17 cellular contexts compared by ENCODE assay signal in genomic region chr4:100682477-100683218, GRCh38.
DNase-seq lines count a peak whose midpoint lies in the region; ATAC-seq, FAIRE-seq and TF ChIP-seq lines count a peak whose summit lies in the region.
"Had no signal": no experiment of that assay in that cellular context is flagged by ENCODE, and none has a peak within 500 bp of the region (broad histone marks: within the 10 kb centered on the region; RNA-seq: fewer than 3 reads in every experiment).

No MANE protein-coding gene starts in this region.

- BruUV-seq in HepG2 (replicated peaks; lab: Mats Ljungman, UMichigan) = no TSS peak

- TF ChIP-seq EP300 in HepG2 (IDR thresholded peaks at IDR 0.05; ENCODE audit: low read depth in 2 of 2, low read length in 2 of 2) (no peak), HepG2 (CRISPR knock-in tag; IDR thresholded peaks at IDR 0.05; ENCODE audit: borderline replicate concordance) (no peak)

- H3K36me3 Mint-ChIP-seq in neural progenitor cell = no peaks in the 10 kb centered on the region
- H3K36me3 Mint-ChIP-seq: CD14-positive monocyte; CD4-positive, alpha-beta memory T cell had no signal

- no peaks in the 10 kb centered on the region for H3K79me2 ChIP-seq in HepG2 (ENCODE audit: insufficient read depth, low read length)
- H3K79me2 ChIP-seq in neural progenitor cell (ENCODE audit: low read depth) = no peaks in the 10 kb centered on the region
- no peaks in the 10 kb centered on the region for H3K79me2 ChIP-seq in Karpas-422 (ENCODE audit: low read length)

- H3K9me3 Mint-ChIP-seq in neural progenitor cell = no peaks in the 10 kb centered on the region

- H3K9me3 ChIP-seq in HepG2 (ENCODE audit: low read length) = no peaks in the 10 kb centered on the region
- H3K9me3 ChIP-seq in right lobe of liver = no peaks in the 10 kb centered on the region
- H3K9me3 ChIP-seq in neural progenitor cell (ENCODE audit: low read depth) = no peaks in the 10 kb centered on the region
- no peaks in the 10 kb centered on the region for H3K9me3 ChIP-seq in Karpas-422 (ENCODE audit: low read length)
- H3K9me3 ChIP-seq in MG63 = no peaks in the 10 kb centered on the region
- H3K9me3 ChIP-seq: BLaER1, HAP-1 had no signal

- H3F3A ChIP-seq in neural progenitor cell (ENCODE audit: low read depth) = no peaks in the 10 kb centered on the region

- POLR2A ChIA-PET in HepG2 (lab: Yijun Ruan, JAX) = no interaction called here

- H3K4me3 ChIP-seq in HepG2 (replicated peaks in 1 of 3; ENCODE audit: insufficient read depth in 1 of 3, low read depth in 2 of 3, low read length in 3 of 3) = no peak overlapping the region
- H3K4me3 ChIP-seq in right lobe of liver = no peak overlapping the region
- no peak overlapping the region for H3K4me3 ChIP-seq in neural progenitor cell
- no peak overlapping the region for H3K4me3 ChIP-seq in Karpas-422 (ENCODE audit: low read length)
- no peak overlapping the region for H3K4me3 ChIP-seq in MG63
- H3K4me3 ChIP-seq: BLaER1, GM12878, HAP-1 had no signal

- no peaks in the 10 kb centered on the region for H3K9me2 ChIP-seq in Karpas-422 (replicated peaks; ENCODE audit: insufficient read depth, low read length)

- H3K4me1 ChIP-seq in HepG2 (ENCODE audit: insufficient read depth, low read length) (no peaks in the 10 kb centered on the region), right lobe of liver (no peaks in the 10 kb centered on the region), neural progenitor cell (no peaks in the 10 kb centered on the region), Karpas-422 (ENCODE audit: low read length) (no peaks in the 10 kb centered on the region)
- H3K4me1 ChIP-seq: BLaER1, HAP-1 had no signal

- DNase-seq in HepG2 (ENCODE audit: low spot score) (no peak), right lobe of liver (no peak), UCSD-AML1 (lab: John Stamatoyannopoulos, UW; ENCODE audit: unreplicated experiment) (peak; percentile 9), neural progenitor cell (ENCODE audit: low spot score) (no peak), HUDEP-2 (lab: John Stamatoyannopoulos, UW; ENCODE audit: unreplicated experiment in 76 of 76) (no peak), T-helper 9 cell (no peak), Karpas-422 (no peak), MG63 (no peak)
- DNase-seq: CD4-positive, alpha-beta memory T cell; DMS79 treated with DMSO at 0.1 percent for 48 hours; IMR-90 had no signal

- H3K4me2 ChIP-seq in HepG2 (ENCODE audit: low read depth, low read length) (no peak overlapping the region), neural progenitor cell (no peak overlapping the region), Karpas-422 (ENCODE audit: low read depth, low read length, poor library complexity, severe bottlenecking) (no peak overlapping the region)
- H3K4me2 ChIP-seq: BLaER1 had no signal

- in situ Hi-C loops in HepG2 (cut with HindIII; ENCODE audit: extremely low pct_ligation_motif_present, low pct_unique_long_range_greater_than_20kb) = no loop called here

- WGBS in HepG2 (ENCODE audit: low lambda C conversion rate) = 35% methylated on average over 7 of the region's 12 CpGs
- 72% methylated on average over 8 of the region's 12 CpGs for WGBS in right lobe of liver (ENCODE audit: insufficient coverage, low coverage, low lambda C conversion rate, missing lambda C conversion rate)

- H4K20me1 ChIP-seq in HepG2 (ENCODE audit: insufficient read depth, low read length) = no peaks in the 10 kb centered on the region
- no peaks in the 10 kb centered on the region for H4K20me1 ChIP-seq in neural progenitor cell (ENCODE audit: low read depth)
- H4K20me1 ChIP-seq in Karpas-422 (ENCODE audit: insufficient read depth, low read depth, low read length) = no peaks in the 10 kb centered on the region
- H4K20me1 ChIP-seq: BLaER1 had no signal

- ATAC-seq in HepG2 (peak; percentile 36; the same call in 1 of the 3 replicates), right lobe of liver (no peak)
- ATAC-seq: GM12878 had no signal

- no peak for TF ChIP-seq RAD21 in HepG2 (CRISPR knock-in tag; IDR thresholded peaks at IDR 0.05)

- no peaks in the 10 kb centered on the region for H3K36me3 ChIP-seq in HepG2 (replicated peaks in 1 of 2; ENCODE audit: control insufficient read depth in 1 of 2, insufficient read depth in 2 of 2, low read length in 2 of 2)
- no peaks in the 10 kb centered on the region for H3K36me3 ChIP-seq in right lobe of liver
- no peaks in the 10 kb centered on the region for H3K36me3 ChIP-seq in neural progenitor cell
- no peaks in the 10 kb centered on the region for H3K36me3 ChIP-seq in Karpas-422 (ENCODE audit: insufficient read depth, low read length)
- H3K36me3 ChIP-seq in MG63 = no peaks in the 10 kb centered on the region
- H3K36me3 ChIP-seq: BLaER1, HAP-1 had no signal

- H3K9ac ChIP-seq in HepG2 (ENCODE audit: insufficient read depth, low read depth, low read length) (no peak overlapping the region), neural progenitor cell (no peak overlapping the region), Karpas-422 (ENCODE audit: low read length) (no peak overlapping the region)
- H3K9ac ChIP-seq: BLaER1 had no signal

- CTCF ChIA-PET in HepG2 (lab: Yijun Ruan, JAX; ENCODE audit: low intra/inter-chr PET ratio, low total read pairs) = no interaction called here

- TF ChIP-seq POLR2A in HepG2 (IDR thresholded peaks at IDR 0.05; ENCODE audit: insufficient read depth in 1 of 2, low read depth in 2 of 2, low read length in 2 of 2) (no peak), right lobe of liver (IDR thresholded peaks at IDR 0.05) (no peak)

- H3K27ac ChIP-seq in HepG2 (ENCODE audit: extremely low read length, insufficient read depth, low read length) (no peak overlapping the region), right lobe of liver (no peak overlapping the region), neural progenitor cell (no peak overlapping the region), Karpas-422 (ENCODE audit: low read length) (no peak overlapping the region)
- H3K27ac ChIP-seq: 22Rv1, BLaER1 had no signal

- FAIRE-seq in HepG2 (lab: Jason Lieb, UNC) = no peak
- FAIRE-seq: GM12878, H1 had no signal

- no peak overlapping the region for H3K4me3 Mint-ChIP-seq in neural progenitor cell
- H3K4me3 Mint-ChIP-seq: CD14-positive monocyte; CD4-positive, alpha-beta memory T cell had no signal

- intact Hi-C loops in HepG2 (cut with micrococcal nuclease; ENCODE audit: unreplicated experiment) (no loop called here), right lobe of liver (cut with DNase I) (no loop called here)

- H3K27ac Mint-ChIP-seq in neural progenitor cell = peak overlapping the region; percentile 66
- H3K27ac Mint-ChIP-seq: CD14-positive monocyte; CD4-positive, alpha-beta memory T cell had no signal

- no peaks in the 10 kb centered on the region for H3K4me1 Mint-ChIP-seq in neural progenitor cell
- H3K4me1 Mint-ChIP-seq: CD14-positive monocyte; CD4-positive, alpha-beta memory T cell had no signal

- H3K27me3 ChIP-seq in HepG2 (ENCODE audit: control insufficient read depth in 1 of 2, insufficient read depth in 2 of 2, low read length in 2 of 2) = no peaks in the 10 kb centered on the region; a peak in 1 of 5 replicates
- no peaks in the 10 kb centered on the region for H3K27me3 ChIP-seq in right lobe of liver
- no peaks in the 10 kb centered on the region for H3K27me3 ChIP-seq in neural progenitor cell
- H3K27me3 ChIP-seq in Karpas-422 (ENCODE audit: low read length) = no peaks in the 10 kb centered on the region
- no peaks in the 10 kb centered on the region for H3K27me3 ChIP-seq in MG63
- H3K27me3 ChIP-seq: BLaER1 had no signal

- peaks cover 3% of the 10 kb centered on the region for H3K27me3 Mint-ChIP-seq in neural progenitor cell (ENCODE audit: insufficient read depth, low read depth)

- no peak overlapping the region for H2AFZ ChIP-seq in HepG2 (ENCODE audit: low read length)
- H2AFZ ChIP-seq in neural progenitor cell (replicated peaks) = no peak overlapping the region
- no peak overlapping the region for H2AFZ ChIP-seq in Karpas-422 (ENCODE audit: low read length)

- TF ChIP-seq CTCF in HepG2 (CRISPR knock-in tag; IDR thresholded peaks at IDR 0.05) (no peak), right lobe of liver (IDR thresholded peaks at IDR 0.05) (no peak), neural progenitor cell (IDR thresholded peaks at IDR 0.05) (no peak)

TF ChIP-seq in HepG2, 621 proteins besides CTCF, POLR2A, EP300 and RAD21 (continues in another document):
- TF ChIP-seq MEIS1 (CRISPR knock-in tag; IDR thresholded peaks at IDR 0.05; ENCODE audit: borderline replicate concordance) (no peak), PLSCR1 (CRISPR knock-in tag; IDR thresholded peaks at IDR 0.05; ENCODE audit: borderline replicate concordance) (no peak), ZBTB34 (CRISPR knock-in tag; IDR thresholded peaks at IDR 0.05) (no peak), IKZF1 (IDR thresholded peaks at IDR 0.05) (no peak), KDM6A (CRISPR knock-in tag; IDR thresholded peaks at IDR 0.05; ENCODE audit: low read depth) (no peak), SP4 (CRISPR knock-in tag; IDR thresholded peaks at IDR 0.05) (no peak), HBP1 (CRISPR knock-in tag; IDR thresholded peaks at IDR 0.05; ENCODE audit: low read depth) (no peak)
